9 cellular contexts compared by ENCODE assay signal in the genomic region with DNA sequence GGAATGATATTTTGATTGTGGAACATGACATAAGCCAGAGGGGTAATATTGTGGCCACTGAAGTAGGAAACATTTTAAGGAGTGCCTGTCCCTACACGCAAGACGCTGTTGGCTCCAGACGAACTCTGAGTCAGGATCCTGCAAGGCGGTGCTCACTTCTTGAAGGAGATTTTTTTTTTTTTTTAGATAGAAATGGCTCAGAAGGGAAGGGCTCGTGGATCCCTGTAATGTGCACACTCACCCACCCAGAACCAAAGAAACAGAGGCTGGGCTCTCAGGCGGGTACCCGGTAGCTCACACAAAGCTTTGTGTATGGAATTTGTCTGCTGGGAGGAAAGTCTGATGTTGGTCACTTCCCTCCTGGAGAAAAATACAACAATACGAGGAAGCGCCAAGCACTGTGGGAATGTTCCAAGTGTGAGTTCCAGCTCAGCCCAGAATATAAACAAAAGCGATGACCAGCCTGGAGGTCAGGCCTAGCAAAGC. TPM values are rescaled to one million over a fixed set of nuclear protein-coding genes. Genes with fewer than 3 reads are reported as not detected.
DNase-seq lines count a peak whose midpoint lies in the region; ATAC-seq and TF ChIP-seq lines count a peak whose summit lies in the region.
"Had no signal": no experiment of that assay in that cellular context is flagged by ENCODE, and none has a peak within 500 bp of the region (broad histone marks: within the 10 kb centered on the region; RNA-seq: fewer than 3 reads in every experiment).

No MANE protein-coding gene starts in this region.

- H3K4me1 ChIP-seq in left ventricle myocardium inferior (peaks cover 98% of the 10 kb centered on the region), gastrocnemius medialis (peaks cover 54 to 84% of the 10 kb centered on the region in 2 donors)

- peak overlapping the region; percentile 96 for H3K27ac Mint-ChIP-seq in MCF 10A (ENCODE audit: low read depth, unreplicated experiment)

- no peaks in the 10 kb centered on the region for H3K9me3 Mint-ChIP-seq in MCF 10A (ENCODE audit: unreplicated experiment)

- ATAC-seq in gastrocnemius medialis, result peak; percentile 31 to 34
- no peak for ATAC-seq in GM21526 (IDR thresholded peaks at IDR 0.05; ENCODE audit: low FRiP score, unreplicated experiment)

- peak overlapping the region; percentile 53 for H3K4me3 Mint-ChIP-seq in MCF 10A (ENCODE audit: unreplicated experiment)

- peak in 1 of 2 donors; percentile 52 for TF ChIP-seq POLR2A in gastrocnemius medialis (IDR thresholded peaks at IDR 0.05)

- intact Hi-C loops in MCF 10A (cut with micrococcal nuclease) (loop anchor here (1.0 to 5.0 kb wide), 3 partner anchors 19 to 82 kb away; no protein-coding TSS in a partner anchor), left ventricle myocardium inferior (cut with micrococcal nuclease) (no loop called here), gastrocnemius medialis (cut with DNase I; ENCODE audit: low total_unique reads) (no loop called here)

- H3K9me3 ChIP-seq in left ventricle myocardium inferior (replicated peaks) (no peaks in the 10 kb centered on the region), gastrocnemius medialis (no peaks in the 10 kb centered on the region)

- CTCF ChIA-PET in MCF 10A (lab: Yijun Ruan, JAX), result interaction anchor here (0.5 to 2.6 kb wide), 11 partner anchors 11 to 520 kb away, joined by 3 to 10 read pairs (median 4); no protein-coding TSS in a partner anchor

- in situ Hi-C loops in gastrocnemius medialis (cut with MboI; ENCODE audit: low sequenced_read_pairs in 4 of 4), result no loop called here

- no peak for TF ChIP-seq CTCF in MCF 10A (IDR thresholded peaks at IDR 0.05; ENCODE audit: unreplicated experiment)
- TF ChIP-seq CTCF in left ventricle myocardium inferior (IDR thresholded peaks at IDR 0.05; ENCODE audit: borderline replicate concordance), result no peak
- TF ChIP-seq CTCF in gastrocnemius medialis (IDR thresholded peaks at IDR 0.05 in 4 of 5, conservative IDR thresholded peaks at IDR 0.05 in 1 of 5), result no peak

- POLR2A ChIA-PET in MCF 10A (lab: Yijun Ruan, JAX), result interaction anchor here (0.6 to 3.6 kb wide), 21 partner anchors 9 to 364 kb away, joined by 3 to 49 read pairs (median 8); no protein-coding TSS in a partner anchor

- DNase-seq in EL (peak; percentile 81), MCF 10A (ENCODE audit: unreplicated experiment) (peak; percentile 89), left ventricle myocardium inferior (peak; percentile 64), gastrocnemius medialis (peak in 1 of 2 donors; percentile 69), inferior parietal cortex (ENCODE audit: extremely low spot score) (no peak), H7 (no peak)
- no peak for DNase-seq in central memory CD4-positive, alpha-beta T cell
- DNase-seq: DND-41 had no signal

- no peaks in the 10 kb centered on the region for H3K27me3 ChIP-seq in left ventricle myocardium inferior (ENCODE audit: low read depth)
- H3K27me3 ChIP-seq in gastrocnemius medialis, result no peaks in the 10 kb centered on the region
- no peaks in the 10 kb centered on the region for H3K27me3 ChIP-seq in H7 (ENCODE audit: control insufficient read depth, insufficient read depth, low read length)

- H3K36me3 ChIP-seq in left ventricle myocardium inferior (no peaks in the 10 kb centered on the region), gastrocnemius medialis (no peaks in the 10 kb centered on the region), H7 (replicated peaks; ENCODE audit: control insufficient read depth, insufficient read depth, low read length) (no peaks in the 10 kb centered on the region; the same call in 1 of the 2 replicates)

- no peak overlapping the region for H3K4me3 ChIP-seq in left ventricle myocardium inferior
- no peak overlapping the region for H3K4me3 ChIP-seq in gastrocnemius medialis
- H3K4me3 ChIP-seq in H7 (ENCODE audit: insufficient read depth, low read depth, low read length), result no peak overlapping the region

- no TSS peak for BruUV-seq in MCF 10A (replicated peaks; lab: Mats Ljungman, UMichigan)

- H3K36me3 Mint-ChIP-seq in MCF 10A (ENCODE audit: insufficient read depth, unreplicated experiment), result no peaks in the 10 kb centered on the region

- H3K27ac ChIP-seq in left ventricle myocardium inferior (replicated peaks) (peak overlapping the region; percentile 83), gastrocnemius medialis (peak overlapping the region; percentile 67 to 85 (median 76))

- peaks cover 25% of the 10 kb centered on the region for H3K4me1 Mint-ChIP-seq in MCF 10A (ENCODE audit: insufficient read depth, unreplicated experiment)

- H3K27me3 Mint-ChIP-seq in MCF 10A (ENCODE audit: insufficient read depth, unreplicated experiment), result no peaks in the 10 kb centered on the region

RNA-seq across cellular contexts. Expression of gene RAPGEF1, which starts 25.7 kb away (rescaled TPM):
- total RNA-seq in MCF 10A (2022) (55.4 and 73.0 TPM in 2 replicates), left ventricle myocardium inferior (95.9 TPM), gastrocnemius medialis (100 to 1,000 TPM; 123 to 296 (median 217) TPM)
- 47.1 and 49.6 TPM in 2 replicates for total RNA-seq in H7 (2014; rRNA removed; shearing (Covaris generic))

Comparison
In these comparisons a context has a peak if more than half of its experiments do, and no peak if none do; other contexts are left out.
1. DNase-seq: peak in EL (single experiment), MCF 10A (single experiment) and left ventricle myocardium inferior (single experiment); none in inferior parietal cortex (single experiment), central memory CD4-positive, alpha-beta T cell (single experiment) and H7 (single experiment).